24 cellular contexts compared by ENCODE assay signal in genomic region chr6:20746024-20746423, GRCh38.
DNase-seq lines count a peak whose midpoint lies in the region; ATAC-seq, FAIRE-seq and TF ChIP-seq lines count a peak whose summit lies in the region.
"Had no signal": no experiment of that assay in that cellular context is flagged by ENCODE, and none has a peak within 500 bp of the region (broad histone marks: within the 10 kb centered on the region; RNA-seq: fewer than 3 reads in every experiment).

No MANE protein-coding gene starts in this region.

- H3K9me2 ChIP-seq in MM.1S (replicated peaks; ENCODE audit: insufficient read depth, low read length) = no peaks in the 10 kb centered on the region

- TF ChIP-seq CTCF in MM.1S (IDR thresholded peaks at IDR 0.05; ENCODE audit: low read length) (no peak), astrocyte (IDR thresholded peaks at IDR 0.05; ENCODE audit: insufficient read depth, low read depth, low read length) (no peak), psoas muscle (IDR thresholded peaks at IDR 0.05) (no peak)

- FAIRE-seq in astrocyte (lab: Jason Lieb, UNC) = no peak
- FAIRE-seq: endometrium, G401.6 had no signal

- H3K27ac Mint-ChIP-seq in astrocyte (ENCODE audit: unreplicated experiment) = no peak overlapping the region
- H3K27ac Mint-ChIP-seq: natural killer cell; stimulated activated effector memory CD8-positive, alpha-beta T cell treated with anti-CD3 and anti-CD28 coated beads, Interleukin-12 subunit alpha, Interleukin-12 subunit beta, amount 100 ng/mL, for 72 hours had no signal

- H3K4me3 ChIP-seq in MM.1S (ENCODE audit: low read length) (no peak overlapping the region), astrocyte (ENCODE audit: insufficient read depth, low read depth, low read length) (no peak overlapping the region), psoas muscle (peak overlapping the region; percentile 55)
- H3K4me3 ChIP-seq: adrenal gland, breast epithelium, heart left ventricle, left lung had no signal

- H3K27me3 ChIP-seq in MM.1S (replicated peaks; ENCODE audit: insufficient read depth, low read length) (no peaks in the 10 kb centered on the region), astrocyte (ENCODE audit: insufficient read depth, low read length) (no peaks in the 10 kb centered on the region), psoas muscle (ENCODE audit: insufficient read depth in 3 of 3, low read length in 2 of 3) (no peaks in the 10 kb centered on the region)
- H3K27me3 ChIP-seq: adrenal gland, breast epithelium, heart left ventricle, left lung had no signal

- no peaks in the 10 kb centered on the region for H3K27me3 Mint-ChIP-seq in astrocyte (ENCODE audit: low read depth, unreplicated experiment)

- peaks cover 13% of the 10 kb centered on the region; the same call in 1 of the 2 replicates for H3K4me1 ChIP-seq in MM.1S (ENCODE audit: low read length)
- H3K4me1 ChIP-seq in astrocyte (ENCODE audit: insufficient read depth, low read length) = no peaks in the 10 kb centered on the region
- peaks cover 23% of the 10 kb centered on the region for H3K4me1 ChIP-seq in psoas muscle
- H3K4me1 ChIP-seq: adrenal gland, breast epithelium, left lung, parathyroid adenoma had no signal

- H3K27ac ChIP-seq in MM.1S (ENCODE audit: low read length) = no peak overlapping the region
- no peak overlapping the region for H3K27ac ChIP-seq in astrocyte (ENCODE audit: low read depth, low read length)
- H3K27ac ChIP-seq in psoas muscle = peak overlapping the region; percentile 59
- H3K27ac ChIP-seq: adrenal gland, breast epithelium, C4-2B, heart left ventricle, left lung, parathyroid adenoma had no signal

- ATAC-seq in GM18861 (IDR thresholded peaks at IDR 0.05; ENCODE audit: unreplicated experiment) (peak; percentile 64), psoas muscle (peak; percentile 83 to 96 (median 91)), GM18498 (IDR thresholded peaks at IDR 0.05; ENCODE audit: unreplicated experiment) (no peak), HG03175 (IDR thresholded peaks at IDR 0.05; ENCODE audit: unreplicated experiment) (no peak)
- ATAC-seq: left lung; natural killer cell; stimulated activated effector memory CD8-positive, alpha-beta T cell treated with anti-CD3 and anti-CD28 coated beads, Interleukin-12 subunit alpha, Interleukin-12 subunit beta, amount 100 ng/mL, for 72 hours had no signal

- H3K4me3 Mint-ChIP-seq in astrocyte (ENCODE audit: unreplicated experiment) = no peak overlapping the region
- H3K4me3 Mint-ChIP-seq: natural killer cell; stimulated activated effector memory CD8-positive, alpha-beta T cell treated with anti-CD3 and anti-CD28 coated beads, Interleukin-12 subunit alpha, Interleukin-12 subunit beta, amount 100 ng/mL, for 72 hours had no signal

- no peaks in the 10 kb centered on the region for H3K9me3 ChIP-seq in MM.1S (replicated peaks; ENCODE audit: insufficient read depth, low read length)
- no peaks in the 10 kb centered on the region for H3K9me3 ChIP-seq in astrocyte (ENCODE audit: insufficient read depth, low read depth, low read length)
- peaks cover 3% of the 10 kb centered on the region for H3K9me3 ChIP-seq in psoas muscle
- H3K9me3 ChIP-seq: breast epithelium had no signal

- H3K36me3 ChIP-seq in MM.1S (replicated peaks; ENCODE audit: insufficient read depth, low read length) = no peaks in the 10 kb centered on the region
- H3K36me3 ChIP-seq in astrocyte (ENCODE audit: insufficient read depth, low read length) = no peaks in the 10 kb centered on the region
- H3K36me3 ChIP-seq in psoas muscle (ENCODE audit: insufficient read depth in 1 of 2, low read depth in 1 of 2) = peaks cover 0 to 2% of the 10 kb centered on the region in 2 donors
- H3K36me3 ChIP-seq: adrenal gland, breast epithelium, heart left ventricle had no signal

- H3K79me2 ChIP-seq in MM.1S (ENCODE audit: low read length) (no peaks in the 10 kb centered on the region), astrocyte (ENCODE audit: insufficient read depth, low read length) (no peaks in the 10 kb centered on the region)
- H3K79me2 ChIP-seq: parathyroid adenoma had no signal

- H3K4me2 ChIP-seq in MM.1S (ENCODE audit: low read depth, low read length) (peak overlapping the region; percentile 31; the same call in 1 of the 2 replicates), astrocyte (ENCODE audit: low read length) (no peak overlapping the region)

- no peaks in the 10 kb centered on the region for H4K20me1 ChIP-seq in MM.1S (ENCODE audit: insufficient read depth, low read length)
- H4K20me1 ChIP-seq in astrocyte (ENCODE audit: insufficient read depth, low read length) = no peaks in the 10 kb centered on the region

- no peaks in the 10 kb centered on the region for H3K9me3 Mint-ChIP-seq in astrocyte (ENCODE audit: unreplicated experiment)
- H3K9me3 Mint-ChIP-seq: stimulated activated effector memory CD8-positive, alpha-beta T cell treated with anti-CD3 and anti-CD28 coated beads, Interleukin-12 subunit alpha, Interleukin-12 subunit beta, amount 100 ng/mL, for 72 hours had no signal

- peaks cover 2% of the 10 kb centered on the region for H3K36me3 Mint-ChIP-seq in astrocyte (ENCODE audit: low read depth, unreplicated experiment)

- WGBS in psoas muscle, 3 donors = 24 to 32% (median 31%) methylated on average over 2 of the region's 2 CpGs

- H2AFZ ChIP-seq in MM.1S (ENCODE audit: low read length) (no peak overlapping the region), astrocyte (ENCODE audit: low read depth, low read length) (no peak overlapping the region)
- H2AFZ ChIP-seq: parathyroid adenoma had no signal

- intact Hi-C loops in psoas muscle (cut with DNase I) = no loop called here

- H3F3A ChIP-seq in MM.1S (ENCODE audit: insufficient read depth, low read length) = 0 out of 2 replicates have a peak, but pooled peaks cover 6% of the 10 kb centered on the region

- H3K9ac ChIP-seq in MM.1S (ENCODE audit: low read length) = no peak overlapping the region
- H3K9ac ChIP-seq in astrocyte (ENCODE audit: low read length) = no peak overlapping the region
- H3K9ac ChIP-seq: parathyroid adenoma had no signal

- peaks cover 22% of the 10 kb centered on the region for H3K4me1 Mint-ChIP-seq in astrocyte (ENCODE audit: low read depth, unreplicated experiment)

- DNase-seq in MM.1S = no peak
- DNase-seq in astrocyte (ENCODE audit: low read depth) = peak; percentile 10
- DNase-seq in psoas muscle = no peak
- no peak for DNase-seq in NCI-H82 treated with DMSO at 0.1 percent for 48 hours (lab: John Stamatoyannopoulos, UW; ENCODE audit: unreplicated experiment)
- DNase-seq in OCI-M2 (lab: John Stamatoyannopoulos, UW; ENCODE audit: unreplicated experiment) = no peak
- DNase-seq: activated CD4-positive, CD25-positive, alpha-beta regulatory T cell treated with anti-CD3 and anti-CD28 coated beads, Interleukin-2, amount 50 U/mL, for 72 hours; activated T-cell treated with anti-CD3 and anti-CD28 coated beads, Interleukin-2, amount 50 U/mL, for 1 hour; adrenal gland; DMS 273 treated with DMSO at 0.1 percent for 48 hours; heart left ventricle; left lung; natural killer cell; NCI-H2107; NCI-H510A; SW 1271 had no signal

Comparison
In these comparisons a context has a peak if more than half of its experiments do, and no peak if none do; other contexts are left out.
1. ATAC-seq: peak in GM18861 (single experiment) and psoas muscle (4 of 4); none in GM18498 (single experiment) and HG03175 (single experiment).